Comparison of ENCODE assay signal across 2 cellular contexts in the genomic region with DNA sequence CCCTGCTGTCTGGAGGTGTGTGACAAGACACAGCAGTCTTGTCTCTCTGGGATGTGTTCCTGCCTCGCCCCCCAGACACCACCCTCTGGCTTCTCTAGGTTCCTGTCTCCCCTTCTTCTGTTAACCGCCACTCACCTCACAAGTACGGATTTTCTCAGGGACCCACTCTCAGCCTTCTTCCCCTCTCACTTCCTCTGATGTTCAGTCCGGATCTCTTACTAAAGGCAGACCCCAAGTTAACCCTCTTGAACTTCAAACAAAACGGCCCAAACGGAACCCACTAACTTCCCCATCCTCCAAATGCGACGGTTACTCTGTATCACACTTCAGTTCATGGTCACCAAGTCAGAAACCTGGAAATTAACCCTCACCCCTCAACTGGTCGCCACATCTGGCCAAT.
TF ChIP-seq lines count a peak whose summit lies in the region.

No MANE protein-coding gene starts in this region.

TF ChIP-seq in GM23338, 12 proteins besides CTCF, POLR2A, EP300 and RAD21:
- TF ChIP-seq, protein P1, sequence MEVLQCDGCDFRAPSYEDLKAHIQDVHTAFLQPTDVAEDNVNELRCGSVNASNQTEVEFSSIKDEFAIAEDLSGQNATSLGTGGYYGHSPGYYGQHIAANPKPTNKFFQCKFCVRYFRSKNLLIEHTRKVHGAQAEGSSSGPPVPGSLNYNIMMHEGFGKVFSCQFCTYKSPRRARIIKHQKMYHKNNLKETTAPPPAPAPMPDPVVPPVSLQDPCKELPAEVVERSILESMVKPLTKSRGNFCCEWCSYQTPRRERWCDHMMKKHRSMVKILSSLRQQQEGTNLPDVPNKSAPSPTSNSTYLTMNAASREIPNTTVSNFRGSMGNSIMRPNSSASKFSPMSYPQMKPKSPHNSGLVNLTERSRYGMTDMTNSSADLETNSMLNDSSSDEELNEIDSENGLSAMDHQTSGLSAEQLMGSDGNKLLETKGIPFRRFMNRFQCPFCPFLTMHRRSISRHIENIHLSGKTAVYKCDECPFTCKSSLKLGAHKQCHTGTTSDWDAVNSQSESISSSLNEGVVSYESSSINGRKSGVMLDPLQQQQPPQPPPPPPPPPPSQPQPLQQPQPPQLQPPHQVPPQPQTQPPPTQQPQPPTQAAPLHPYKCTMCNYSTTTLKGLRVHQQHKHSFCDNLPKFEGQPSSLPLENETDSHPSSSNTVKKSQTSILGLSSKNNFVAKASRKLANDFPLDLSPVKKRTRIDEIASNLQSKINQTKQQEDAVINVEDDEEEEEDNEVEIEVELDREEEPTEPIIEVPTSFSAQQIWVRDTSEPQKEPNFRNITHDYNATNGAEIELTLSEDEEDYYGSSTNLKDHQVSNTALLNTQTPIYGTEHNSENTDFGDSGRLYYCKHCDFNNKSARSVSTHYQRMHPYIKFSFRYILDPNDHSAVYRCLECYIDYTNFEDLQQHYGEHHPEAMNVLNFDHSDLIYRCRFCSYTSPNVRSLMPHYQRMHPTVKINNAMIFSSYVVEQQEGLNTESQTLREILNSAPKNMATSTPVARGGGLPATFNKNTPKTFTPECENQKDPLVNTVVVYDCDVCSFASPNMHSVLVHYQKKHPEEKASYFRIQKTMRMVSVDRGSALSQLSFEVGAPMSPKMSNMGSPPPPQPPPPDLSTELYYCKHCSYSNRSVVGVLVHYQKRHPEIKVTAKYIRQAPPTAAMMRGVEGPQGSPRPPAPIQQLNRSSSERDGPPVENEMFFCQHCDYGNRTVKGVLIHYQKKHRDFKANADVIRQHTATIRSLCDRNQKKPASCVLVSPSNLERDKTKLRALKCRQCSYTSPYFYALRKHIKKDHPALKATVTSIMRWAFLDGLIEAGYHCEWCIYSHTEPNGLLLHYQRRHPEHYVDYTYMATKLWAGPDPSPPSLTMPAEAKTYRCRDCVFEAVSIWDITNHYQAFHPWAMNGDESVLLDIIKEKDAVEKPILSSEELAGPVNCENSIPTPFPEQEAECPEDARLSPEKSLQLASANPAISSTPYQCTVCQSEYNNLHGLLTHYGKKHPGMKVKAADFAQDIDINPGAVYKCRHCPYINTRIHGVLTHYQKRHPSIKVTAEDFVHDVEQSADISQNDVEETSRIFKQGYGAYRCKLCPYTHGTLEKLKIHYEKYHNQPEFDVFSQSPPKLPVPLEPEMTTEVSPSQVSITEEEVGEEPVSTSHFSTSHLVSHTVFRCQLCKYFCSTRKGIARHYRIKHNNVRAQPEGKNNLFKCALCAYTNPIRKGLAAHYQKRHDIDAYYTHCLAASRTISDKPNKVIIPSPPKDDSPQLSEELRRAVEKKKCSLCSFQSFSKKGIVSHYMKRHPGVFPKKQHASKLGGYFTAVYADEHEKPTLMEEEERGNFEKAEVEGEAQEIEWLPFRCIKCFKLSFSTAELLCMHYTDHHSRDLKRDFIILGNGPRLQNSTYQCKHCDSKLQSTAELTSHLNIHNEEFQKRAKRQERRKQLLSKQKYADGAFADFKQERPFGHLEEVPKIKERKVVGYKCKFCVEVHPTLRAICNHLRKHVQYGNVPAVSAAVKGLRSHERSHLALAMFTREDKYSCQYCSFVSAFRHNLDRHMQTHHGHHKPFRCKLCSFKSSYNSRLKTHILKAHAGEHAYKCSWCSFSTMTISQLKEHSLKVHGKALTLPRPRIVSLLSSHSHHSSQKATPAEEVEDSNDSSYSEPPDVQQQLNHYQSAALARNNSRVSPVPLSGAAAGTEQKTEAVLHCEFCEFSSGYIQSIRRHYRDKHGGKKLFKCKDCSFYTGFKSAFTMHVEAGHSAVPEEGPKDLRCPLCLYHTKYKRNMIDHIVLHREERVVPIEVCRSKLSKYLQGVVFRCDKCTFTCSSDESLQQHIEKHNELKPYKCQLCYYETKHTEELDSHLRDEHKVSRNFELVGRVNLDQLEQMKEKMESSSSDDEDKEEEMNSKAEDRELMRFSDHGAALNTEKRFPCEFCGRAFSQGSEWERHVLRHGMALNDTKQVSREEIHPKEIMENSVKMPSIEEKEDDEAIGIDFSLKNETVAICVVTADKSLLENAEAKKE (CRISPR knock-in tag; IDR thresholded peaks at IDR 0.05): no peak
- no peak for TF ChIP-seq NANOG (IDR thresholded peaks at IDR 0.05; ENCODE audit: borderline replicate concordance)
- TF ChIP-seq ZNF114 (CRISPR knock-in tag; IDR thresholded peaks at IDR 0.05): no peak
- no peak for TF ChIP-seq ZNF331 (CRISPR knock-in tag; IDR thresholded peaks at IDR 0.05; ENCODE audit: low read depth)
- no peak for TF ChIP-seq STAT1 (IDR thresholded peaks at IDR 0.05; ENCODE audit: unreplicated experiment)
- TF ChIP-seq, protein P2, sequence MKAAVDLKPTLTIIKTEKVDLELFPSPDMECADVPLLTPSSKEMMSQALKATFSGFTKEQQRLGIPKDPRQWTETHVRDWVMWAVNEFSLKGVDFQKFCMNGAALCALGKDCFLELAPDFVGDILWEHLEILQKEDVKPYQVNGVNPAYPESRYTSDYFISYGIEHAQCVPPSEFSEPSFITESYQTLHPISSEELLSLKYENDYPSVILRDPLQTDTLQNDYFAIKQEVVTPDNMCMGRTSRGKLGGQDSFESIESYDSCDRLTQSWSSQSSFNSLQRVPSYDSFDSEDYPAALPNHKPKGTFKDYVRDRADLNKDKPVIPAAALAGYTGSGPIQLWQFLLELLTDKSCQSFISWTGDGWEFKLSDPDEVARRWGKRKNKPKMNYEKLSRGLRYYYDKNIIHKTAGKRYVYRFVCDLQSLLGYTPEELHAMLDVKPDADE (IDR thresholded peaks at IDR 0.05): no peak
- no peak for TF ChIP-seq EZH2 (IDR thresholded peaks at IDR 0.05; ENCODE audit: low read depth, unreplicated experiment)

TF ChIP-seq in WTC11, 78 proteins besides CTCF, POLR2A, EP300 and RAD21 (continued from another document):
- TF ChIP-seq, protein P3, sequence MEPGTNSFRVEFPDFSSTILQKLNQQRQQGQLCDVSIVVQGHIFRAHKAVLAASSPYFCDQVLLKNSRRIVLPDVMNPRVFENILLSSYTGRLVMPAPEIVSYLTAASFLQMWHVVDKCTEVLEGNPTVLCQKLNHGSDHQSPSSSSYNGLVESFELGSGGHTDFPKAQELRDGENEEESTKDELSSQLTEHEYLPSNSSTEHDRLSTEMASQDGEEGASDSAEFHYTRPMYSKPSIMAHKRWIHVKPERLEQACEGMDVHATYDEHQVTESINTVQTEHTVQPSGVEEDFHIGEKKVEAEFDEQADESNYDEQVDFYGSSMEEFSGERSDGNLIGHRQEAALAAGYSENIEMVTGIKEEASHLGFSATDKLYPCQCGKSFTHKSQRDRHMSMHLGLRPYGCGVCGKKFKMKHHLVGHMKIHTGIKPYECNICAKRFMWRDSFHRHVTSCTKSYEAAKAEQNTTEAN (CRISPR knock-in tag; IDR thresholded peaks at IDR 0.05): no peak
- TF ChIP-seq SOX15 (CRISPR knock-in tag; IDR thresholded peaks at IDR 0.05): no peak
- no peak for TF ChIP-seq ESRRA (CRISPR knock-in tag; IDR thresholded peaks at IDR 0.05; ENCODE audit: borderline replicate concordance)
- TF ChIP-seq, protein P4, sequence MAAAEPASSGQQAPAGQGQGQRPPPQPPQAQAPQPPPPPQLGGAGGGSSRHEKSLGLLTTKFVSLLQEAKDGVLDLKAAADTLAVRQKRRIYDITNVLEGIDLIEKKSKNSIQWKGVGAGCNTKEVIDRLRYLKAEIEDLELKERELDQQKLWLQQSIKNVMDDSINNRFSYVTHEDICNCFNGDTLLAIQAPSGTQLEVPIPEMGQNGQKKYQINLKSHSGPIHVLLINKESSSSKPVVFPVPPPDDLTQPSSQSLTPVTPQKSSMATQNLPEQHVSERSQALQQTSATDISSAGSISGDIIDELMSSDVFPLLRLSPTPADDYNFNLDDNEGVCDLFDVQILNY (CRISPR knock-in tag; IDR thresholded peaks at IDR 0.05): no peak
- TF ChIP-seq NFE2L1 (CRISPR knock-in tag; IDR thresholded peaks at IDR 0.05): no peak
- no peak for TF ChIP-seq NFYB (CRISPR knock-in tag; conservative IDR thresholded peaks at IDR 0.05; ENCODE audit: low read depth)
- TF ChIP-seq, protein P5, sequence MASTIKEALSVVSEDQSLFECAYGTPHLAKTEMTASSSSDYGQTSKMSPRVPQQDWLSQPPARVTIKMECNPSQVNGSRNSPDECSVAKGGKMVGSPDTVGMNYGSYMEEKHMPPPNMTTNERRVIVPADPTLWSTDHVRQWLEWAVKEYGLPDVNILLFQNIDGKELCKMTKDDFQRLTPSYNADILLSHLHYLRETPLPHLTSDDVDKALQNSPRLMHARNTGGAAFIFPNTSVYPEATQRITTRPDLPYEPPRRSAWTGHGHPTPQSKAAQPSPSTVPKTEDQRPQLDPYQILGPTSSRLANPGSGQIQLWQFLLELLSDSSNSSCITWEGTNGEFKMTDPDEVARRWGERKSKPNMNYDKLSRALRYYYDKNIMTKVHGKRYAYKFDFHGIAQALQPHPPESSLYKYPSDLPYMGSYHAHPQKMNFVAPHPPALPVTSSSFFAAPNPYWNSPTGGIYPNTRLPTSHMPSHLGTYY (CRISPR knock-in tag; IDR thresholded peaks at IDR 0.05): no peak
- TF ChIP-seq SMAD4 (CRISPR knock-in tag; IDR thresholded peaks at IDR 0.05): no peak
- TF ChIP-seq, protein P6, sequence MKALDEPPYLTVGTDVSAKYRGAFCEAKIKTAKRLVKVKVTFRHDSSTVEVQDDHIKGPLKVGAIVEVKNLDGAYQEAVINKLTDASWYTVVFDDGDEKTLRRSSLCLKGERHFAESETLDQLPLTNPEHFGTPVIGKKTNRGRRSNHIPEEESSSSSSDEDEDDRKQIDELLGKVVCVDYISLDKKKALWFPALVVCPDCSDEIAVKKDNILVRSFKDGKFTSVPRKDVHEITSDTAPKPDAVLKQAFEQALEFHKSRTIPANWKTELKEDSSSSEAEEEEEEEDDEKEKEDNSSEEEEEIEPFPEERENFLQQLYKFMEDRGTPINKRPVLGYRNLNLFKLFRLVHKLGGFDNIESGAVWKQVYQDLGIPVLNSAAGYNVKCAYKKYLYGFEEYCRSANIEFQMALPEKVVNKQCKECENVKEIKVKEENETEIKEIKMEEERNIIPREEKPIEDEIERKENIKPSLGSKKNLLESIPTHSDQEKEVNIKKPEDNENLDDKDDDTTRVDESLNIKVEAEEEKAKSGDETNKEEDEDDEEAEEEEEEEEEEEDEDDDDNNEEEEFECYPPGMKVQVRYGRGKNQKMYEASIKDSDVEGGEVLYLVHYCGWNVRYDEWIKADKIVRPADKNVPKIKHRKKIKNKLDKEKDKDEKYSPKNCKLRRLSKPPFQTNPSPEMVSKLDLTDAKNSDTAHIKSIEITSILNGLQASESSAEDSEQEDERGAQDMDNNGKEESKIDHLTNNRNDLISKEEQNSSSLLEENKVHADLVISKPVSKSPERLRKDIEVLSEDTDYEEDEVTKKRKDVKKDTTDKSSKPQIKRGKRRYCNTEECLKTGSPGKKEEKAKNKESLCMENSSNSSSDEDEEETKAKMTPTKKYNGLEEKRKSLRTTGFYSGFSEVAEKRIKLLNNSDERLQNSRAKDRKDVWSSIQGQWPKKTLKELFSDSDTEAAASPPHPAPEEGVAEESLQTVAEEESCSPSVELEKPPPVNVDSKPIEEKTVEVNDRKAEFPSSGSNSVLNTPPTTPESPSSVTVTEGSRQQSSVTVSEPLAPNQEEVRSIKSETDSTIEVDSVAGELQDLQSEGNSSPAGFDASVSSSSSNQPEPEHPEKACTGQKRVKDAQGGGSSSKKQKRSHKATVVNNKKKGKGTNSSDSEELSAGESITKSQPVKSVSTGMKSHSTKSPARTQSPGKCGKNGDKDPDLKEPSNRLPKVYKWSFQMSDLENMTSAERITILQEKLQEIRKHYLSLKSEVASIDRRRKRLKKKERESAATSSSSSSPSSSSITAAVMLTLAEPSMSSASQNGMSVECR (CRISPR knock-in tag; IDR thresholded peaks at IDR 0.05; ENCODE audit: borderline replicate concordance): no peak
- no peak for TF ChIP-seq ZNF416 (CRISPR knock-in tag; IDR thresholded peaks at IDR 0.05)
- TF ChIP-seq, protein P7, sequence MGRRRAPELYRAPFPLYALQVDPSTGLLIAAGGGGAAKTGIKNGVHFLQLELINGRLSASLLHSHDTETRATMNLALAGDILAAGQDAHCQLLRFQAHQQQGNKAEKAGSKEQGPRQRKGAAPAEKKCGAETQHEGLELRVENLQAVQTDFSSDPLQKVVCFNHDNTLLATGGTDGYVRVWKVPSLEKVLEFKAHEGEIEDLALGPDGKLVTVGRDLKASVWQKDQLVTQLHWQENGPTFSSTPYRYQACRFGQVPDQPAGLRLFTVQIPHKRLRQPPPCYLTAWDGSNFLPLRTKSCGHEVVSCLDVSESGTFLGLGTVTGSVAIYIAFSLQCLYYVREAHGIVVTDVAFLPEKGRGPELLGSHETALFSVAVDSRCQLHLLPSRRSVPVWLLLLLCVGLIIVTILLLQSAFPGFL (CRISPR knock-in tag; IDR thresholded peaks at IDR 0.05; ENCODE audit: borderline replicate concordance): no peak
- TF ChIP-seq, protein P8, sequence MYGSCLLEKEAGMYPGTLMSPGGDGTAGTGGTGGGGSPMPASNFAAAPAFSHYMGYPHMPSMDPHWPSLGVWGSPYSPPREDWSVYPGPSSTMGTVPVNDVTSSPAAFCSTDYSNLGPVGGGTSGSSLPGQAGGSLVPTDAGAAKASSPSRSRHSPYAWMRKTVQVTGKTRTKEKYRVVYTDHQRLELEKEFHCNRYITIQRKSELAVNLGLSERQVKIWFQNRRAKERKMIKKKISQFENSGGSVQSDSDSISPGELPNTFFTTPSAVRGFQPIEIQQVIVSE (CRISPR knock-in tag; IDR thresholded peaks at IDR 0.05; ENCODE audit: borderline replicate concordance): no peak
